In genomic region chr2:130693474-130693873, GRCh38 we compare ENCODE assay signal across 11 cellular contexts. TPM values are rescaled to one million over a fixed set of nuclear protein-coding genes. Genes with fewer than 3 reads are reported as not detected.
DNase-seq lines count a peak whose midpoint lies in the region; ATAC-seq, FAIRE-seq and TF ChIP-seq lines count a peak whose summit lies in the region.
"Not testable (repeated sequence)": the region's sequence is repeated elsewhere in the genome, so short reads cannot be mapped to it uniquely, and the experiment has no call there.
"Had no signal": no experiment of that assay in that cellular context is flagged by ENCODE, and none has a peak within 500 bp of the region (broad histone marks: within the 10 kb centered on the region; RNA-seq: fewer than 3 reads in every experiment).

No MANE protein-coding gene starts in this region.

- H3K9ac ChIP-seq in HUES6 (ENCODE audit: low read length), result peak overlapping the region; percentile 31
- H3K9ac ChIP-seq in GM12878 (ENCODE audit: control insufficient read depth, insufficient read depth, low read length); neuronal stem cell (ENCODE audit: low read depth, low read length, poor library complexity): not testable (repeated sequence)

- not testable (repeated sequence) for H3K14ac ChIP-seq in neuronal stem cell (ENCODE audit: low read length)

- intact Hi-C loops in GM12878 (cut with micrococcal nuclease; ENCODE audit: unreplicated experiment), result not testable (repeated sequence)

- H3K36me3 Mint-ChIP-seq in immature natural killer cell, result not testable (repeated sequence)

- H3K27me3 Mint-ChIP-seq in immature natural killer cell (ENCODE audit: low read depth in 3 of 3), result not testable (repeated sequence)

- H3K4me2 ChIP-seq in GM12878 (ENCODE audit: control insufficient read depth, insufficient read depth), result not testable (repeated sequence)
- H3K4me2 ChIP-seq in neuronal stem cell (ENCODE audit: insufficient read depth, low read length, poor library complexity, severe bottlenecking), result peak overlapping the region; percentile 40

- H3K79me2 ChIP-seq in GM12878 (ENCODE audit: control insufficient read depth, insufficient read depth, low read length), result not testable (repeated sequence)

- not testable (repeated sequence) for H2AK5ac ChIP-seq in neuronal stem cell (ENCODE audit: low read depth, low read length)

- H4K20me1 ChIP-seq in GM12878 (ENCODE audit: control insufficient read depth, insufficient read depth), result not testable (repeated sequence)

- H3K4me3 ChIP-seq in HUES6 (ENCODE audit: low read depth, low read length) (peak overlapping the region; percentile 53), thoracic aorta (peak overlapping the region; percentile 48)
- H3K4me3 ChIP-seq in WERI-Rb-1 (ENCODE audit: low read depth, low read length); GM12878; fibroblast of mammary gland (ENCODE audit: control insufficient read depth, low read depth, low read length); neuronal stem cell (ENCODE audit: low read length in 2 of 2): not testable (repeated sequence)

- H3K36me3 ChIP-seq in HUES6 (ENCODE audit: control insufficient read depth, insufficient read depth, low read length); WERI-Rb-1; GM12878 (ENCODE audit: control insufficient read depth in 2 of 2, insufficient read depth in 2 of 2, low read length in 1 of 2); neuronal stem cell (replicated peaks in 1 of 2; ENCODE audit: control insufficient read depth in 2 of 2, insufficient read depth in 2 of 2, low read length in 2 of 2); thoracic aorta: not testable (repeated sequence)

- H4K8ac ChIP-seq in neuronal stem cell (ENCODE audit: low read depth, low read length), result not testable (repeated sequence)

- 0 out of 2 replicates have a peak, but pooled peaks have one; percentile 9 for TF ChIP-seq RAD21 in GM12878 (IDR thresholded peaks at IDR 0.05; ENCODE audit: insufficient read depth, low read depth, low read length)

- RAD21 ChIA-PET in GM12878 (lab: Charles Lee; ENCODE audit: unreplicated experiment), result not testable (repeated sequence)

- H3K18ac ChIP-seq in neuronal stem cell (ENCODE audit: low read length), result not testable (repeated sequence)

- peak overlapping the region in 2 of 5 donors; percentile 47 to 82 for H3K4me3 Mint-ChIP-seq in immature natural killer cell

- not testable (repeated sequence) for H2BK15ac ChIP-seq in neuronal stem cell (ENCODE audit: low read length)

- H3K27me3 ChIP-seq in HUES6 (ENCODE audit: control insufficient read depth, insufficient read depth, low read length); WERI-Rb-1 (ENCODE audit: insufficient read depth, low read depth, severe bottlenecking); GM12878 (replicated peaks in 1 of 2; ENCODE audit: control insufficient read depth in 2 of 2, insufficient read depth in 2 of 2, low read length in 1 of 2); neuronal stem cell (ENCODE audit: control insufficient read depth in 3 of 3, insufficient read depth in 3 of 3, low read depth in 1 of 3, low read length in 3 of 3); thoracic aorta (replicated peaks; ENCODE audit: insufficient read depth): not testable (repeated sequence)

- 13% methylated on average over 28 of the region's 37 CpGs for WGBS in GM12878 (ENCODE audit: insufficient coverage, insufficient replicate concordance, low lambda C conversion rate, missing lambda C conversion rate)
- no CpG with 5 or more reads among the region's 37 CpGs for WGBS in neuronal stem cell (ENCODE audit: extremely low coverage in 2 of 2, insufficient read length in 2 of 2, insufficient replicate concordance in 1 of 2), 2 donors

- CTCF ChIA-PET in GM12878 (lab: Yijun Ruan, JAX), result not testable (repeated sequence)

- peak; percentile 57 for ATAC-seq in GM12878
- not testable (repeated sequence) for ATAC-seq in thoracic aorta (ENCODE audit: insufficient number of reproducible peaks, low FRiP score, low read depth)

- FAIRE-seq in GM12878 (lab: Jason Lieb, UNC), result not testable (repeated sequence)

- POLR2A ChIA-PET in GM12878 (lab: Charles Lee), result not testable (repeated sequence)

- H3K27ac ChIP-seq in HUES6 (ENCODE audit: low read depth, low read length); WERI-Rb-1; GM12878 (ENCODE audit: control insufficient read depth, insufficient read depth); neuronal stem cell (replicated peaks; ENCODE audit: low read length); thoracic aorta: not testable (repeated sequence)

- BruUV-seq in GM12878 (replicated peaks; lab: Mats Ljungman, UMichigan), result not testable (repeated sequence)

- H3K4me1 ChIP-seq in HUES6 (ENCODE audit: control insufficient read depth, insufficient read depth, low read length); GM12878 (ENCODE audit: control insufficient read depth, insufficient read depth, low read length); neuronal stem cell (ENCODE audit: control insufficient read depth in 2 of 2, insufficient read depth in 1 of 2, low read depth in 1 of 2, low read length in 2 of 2); thoracic aorta (ENCODE audit: control insufficient read depth in 1 of 2, low read depth in 2 of 2): not testable (repeated sequence)

- H2AFZ ChIP-seq in GM12878 (ENCODE audit: control insufficient read depth, low read depth, low read length); neuronal stem cell (ENCODE audit: low read length): not testable (repeated sequence)

- TF ChIP-seq EP300 in GM12878 (IDR thresholded peaks at IDR 0.05; ENCODE audit: borderline replicate concordance in 1 of 2, control insufficient read depth in 1 of 2, low read depth in 2 of 2, low read length in 2 of 2), result not testable (repeated sequence)

- not testable (repeated sequence) for H3K9me3 ChIP-seq in HUES6 (ENCODE audit: control insufficient read depth, insufficient read depth, low read depth, low read length); WERI-Rb-1 (ENCODE audit: severe bottlenecking); GM12878 (replicated peaks; ENCODE audit: control insufficient read depth, insufficient read depth, low read length); neuronal stem cell (replicated peaks in 1 of 2; ENCODE audit: control insufficient read depth in 2 of 2, insufficient read depth in 1 of 2, low read depth in 1 of 2, low read length in 2 of 2); thoracic aorta

- not testable (repeated sequence) for H3K79me1 ChIP-seq in neuronal stem cell (ENCODE audit: low read depth, low read length)

- H4K91ac ChIP-seq in neuronal stem cell (ENCODE audit: low read depth, low read length, poor library complexity), result not testable (repeated sequence)

- not testable (repeated sequence) for H3K4ac ChIP-seq in neuronal stem cell (ENCODE audit: low read length)

- DNase-seq in ELF-1 (ENCODE audit: low read depth, low spot score), result peak; percentile 84
- DNase-seq in WERI-Rb-1, result peak; percentile 18
- DNase-seq in GM12878 (ENCODE audit: low read depth, low spot score); neuronal stem cell (ENCODE audit: low spot score); thoracic aorta (ENCODE audit: low spot score): not testable (repeated sequence)
- peak; percentile 5 for DNase-seq in fibroblast of mammary gland (ENCODE audit: low read depth)
- peak; percentile 15 to 35 (median 20) for DNase-seq in immature natural killer cell

- not testable (repeated sequence) for H3K23ac ChIP-seq in neuronal stem cell (ENCODE audit: low read depth, low read length, poor library complexity)

- not testable (repeated sequence) for H2BK12ac ChIP-seq in neuronal stem cell (ENCODE audit: low read length)

- SMC1A ChIA-PET in GM12878 (lab: Charles Lee; ENCODE audit: uncharacterized antibody, unreplicated experiment), result not testable (repeated sequence)

- in situ Hi-C loops in GM12878 (cut with MboI), result not testable (repeated sequence)

- H3K9me3 Mint-ChIP-seq in immature natural killer cell, result not testable (repeated sequence)

- not testable (repeated sequence) for H3K27ac Mint-ChIP-seq in immature natural killer cell

- not testable (repeated sequence) for H2BK120ac ChIP-seq in neuronal stem cell (ENCODE audit: low read depth, low read length)

- not testable (repeated sequence) for H2BK5ac ChIP-seq in neuronal stem cell (ENCODE audit: low read length)

- 0 out of 2 replicates have a peak, but pooled peaks have one; percentile 18 for TF ChIP-seq CTCF in WERI-Rb-1 (IDR thresholded peaks at IDR 0.05; ENCODE audit: low read depth, low read length)
- TF ChIP-seq CTCF in GM12878 (IDR thresholded peaks at IDR 0.05 in 2 of 3, conservative IDR thresholded peaks at IDR 0.05 in 1 of 3; ENCODE audit: control insufficient read depth in 2 of 3, extremely low read depth in 1 of 3, insufficient read depth in 1 of 3, low read depth in 3 of 3, low read length in 3 of 3), result peak in 2 of 3 experiments; percentile 6 to 25; a peak in 1 of 6 replicates
- TF ChIP-seq CTCF in fibroblast of mammary gland (conservative IDR thresholded peaks at IDR 0.05; ENCODE audit: control insufficient read depth, insufficient read depth, low read depth, low read length), result peak; percentile 7
- not testable (repeated sequence) for TF ChIP-seq CTCF in thoracic aorta (IDR thresholded peaks at IDR 0.05)

- not testable (repeated sequence) for H3K4me1 Mint-ChIP-seq in immature natural killer cell

- TF ChIP-seq POLR2A in GM12878 (IDR thresholded peaks at IDR 0.05; ENCODE audit: low read depth, low read length), result not testable (repeated sequence)

RNA-seq across cellular contexts. Expression of gene GPR148, which starts 35.4 kb away (rescaled TPM):
- total RNA-seq in GM12878 (2013; cell fraction: nucleolus; rRNA removed), result not detected in 2 replicates
- not detected in 2 replicates for total RNA-seq in GM12878 (2014; rRNA removed)
- not detected in 2 replicates for total RNA-seq in GM12878 (2014; rRNA removed; fragmentation: Illumina TruSeq; extraction: Trizol)
- not detected in 2 replicates for total RNA-seq in GM12878 (2021)
- not detected for polyA plus RNA-seq in GM12878 (2011; ENCODE audit: low read depth)
- polyA plus RNA-seq in GM12878 (2011; rRNA removed), result not detected in 2 replicates
- not detected in 2 replicates for polyA plus RNA-seq in GM12878 (2011; cell fraction: cytosol; rRNA removed)
- not detected in 2 replicates for polyA plus RNA-seq in GM12878 (2011; cell fraction: nucleus; rRNA removed)
- polyA plus RNA-seq in GM12878 (2012), result not detected in 2 replicates
- not detected in 2 replicates for polyA plus RNA-seq in GM12878 (2014; fragmentation: Illumina TruSeq; extraction: Trizol)
- polyA plus RNA-seq in GM12878 (2014; fragmentation: Nextera tagmentation; extraction: Ambion mirVana), result not detected
- not detected in 2 replicates for polyA plus RNA-seq in GM12878 (2014; rRNA removed)
- polyA plus RNA-seq in GM12878 (2016; fragmentation: Nextera tagmentation; extraction: Ambion mirVana), result not detected
- 0.44 TPM in 1 of 2 replicates, not detected in the other for polyA minus RNA-seq in GM12878 (2011; rRNA and poly(A)+ RNA removed)
- not detected in 2 replicates for polyA minus RNA-seq in GM12878 (2011; cell fraction: cytosol; rRNA and poly(A)+ RNA removed)
- polyA minus RNA-seq in GM12878 (2011; cell fraction: nucleus; rRNA and poly(A)+ RNA removed), result not detected in 2 replicates
- polyA plus RNA-seq in immature natural killer cell, result not detected
- polyA plus RNA-seq in neuronal stem cell (2013, experiment 1 of 2), result not detected
- not detected for polyA plus RNA-seq in neuronal stem cell (2013, experiment 2 of 2)
- total RNA-seq in thoracic aorta, result not detected
- total RNA-seq: CD4-positive, alpha-beta T cell; skeletal muscle tissue; T-helper 2 cell treated with Interferon-gamma antibody and Interleukin-4, amounts not matched to agents 100 ng/mL and 5 ng/mL, for 36 hours had no signal
